1 cellular context compared by ENCODE assay signal in genomic region chr17:81097134-81097942, GRCh38.
A peak's percentile ranks its signal among the peaks of the same experiment; 100 is the strongest.
TF ChIP-seq lines count a peak whose summit lies in the region.

No MANE protein-coding gene starts in this region.

TF ChIP-seq in HepG2, 621 proteins besides CTCF, POLR2A, EP300 and RAD21 (continued from another document and continues in another):
- TF ChIP-seq IRF1 (CRISPR knock-in tag; IDR thresholded peaks at IDR 0.05; ENCODE audit: low read depth) (no peak), RFXANK (CRISPR knock-in tag; IDR thresholded peaks at IDR 0.05) (no peak), ZNF652 (CRISPR knock-in tag; IDR thresholded peaks at IDR 0.05; ENCODE audit: borderline replicate concordance, low read depth) (no peak), ETV6 (CRISPR knock-in tag; conservative IDR thresholded peaks at IDR 0.05) (no peak), ZBED4 (CRISPR knock-in tag; IDR thresholded peaks at IDR 0.05; ENCODE audit: borderline replicate concordance) (peak; percentile 42; the same call in 1 of the 2 replicates), RFX3 (CRISPR knock-in tag; IDR thresholded peaks at IDR 0.05) (no peak), SKIL (CRISPR knock-in tag; IDR thresholded peaks at IDR 0.05; ENCODE audit: borderline replicate concordance) (no peak), RBM39 (IDR thresholded peaks at IDR 0.05; ENCODE audit: low read depth, low read length, poor library complexity, severe bottlenecking) (no peak), ZNF3 (CRISPR knock-in tag; IDR thresholded peaks at IDR 0.05) (no peak), ZBTB1 (CRISPR knock-in tag; IDR thresholded peaks at IDR 0.05; ENCODE audit: borderline replicate concordance) (no peak), ZFX (CRISPR knock-in tag; IDR thresholded peaks at IDR 0.05; ENCODE audit: low read depth) (peak; percentile 56; the same call in 1 of the 2 replicates), HOXA3 (CRISPR knock-in tag; IDR thresholded peaks at IDR 0.05) (peak; percentile 43; the same call in 1 of the 2 replicates), MAFF (IDR thresholded peaks at IDR 0.05; ENCODE audit: low read depth, low read length) (peak; percentile 15; the same call in 1 of the 2 replicates), ATF1 (CRISPR knock-in tag; IDR thresholded peaks at IDR 0.05) (no peak), ZXDC (CRISPR knock-in tag; IDR thresholded peaks at IDR 0.05) (no peak), TGIF2 (CRISPR knock-in tag; IDR thresholded peaks at IDR 0.05) (no peak), ZNF564 (CRISPR knock-in tag; IDR thresholded peaks at IDR 0.05) (no peak), ZNF224 (CRISPR knock-in tag; IDR thresholded peaks at IDR 0.05) (no peak), ZBTB37 (CRISPR knock-in tag; IDR thresholded peaks at IDR 0.05) (no peak), ZNF782 (CRISPR knock-in tag; IDR thresholded peaks at IDR 0.05; ENCODE audit: borderline replicate concordance) (peak; percentile 67; the same call in 1 of the 2 replicates), THRA (CRISPR knock-in tag; IDR thresholded peaks at IDR 0.05; ENCODE audit: borderline replicate concordance) (0 out of 2 replicates have a peak, but pooled peaks have one; percentile 66), ZBTB4 (CRISPR knock-in tag; IDR thresholded peaks at IDR 0.05; ENCODE audit: borderline replicate concordance) (no peak), SAP130 (CRISPR knock-in tag; IDR thresholded peaks at IDR 0.05; ENCODE audit: low read depth) (peak; percentile 61; the same call in 1 of the 2 replicates), KDM1A (CRISPR knock-in tag; IDR thresholded peaks at IDR 0.05) (no peak), ZNF776 (CRISPR knock-in tag; IDR thresholded peaks at IDR 0.05) (no peak), ZNF576 (CRISPR knock-in tag; IDR thresholded peaks at IDR 0.05) (no peak), ZNF546 (CRISPR knock-in tag; conservative IDR thresholded peaks at IDR 0.05) (no peak), CBFB (CRISPR knock-in tag; IDR thresholded peaks at IDR 0.05) (peak; percentile 34; the same call in 1 of the 2 replicates), ARID3A (IDR thresholded peaks at IDR 0.05; ENCODE audit: low read depth, low read length) (no peak), ZUFSP (CRISPR knock-in tag; IDR thresholded peaks at IDR 0.05; ENCODE audit: borderline replicate concordance) (no peak), PRMT3 (CRISPR knock-in tag; IDR thresholded peaks at IDR 0.05; ENCODE audit: borderline replicate concordance, low read depth) (no peak), GATAD2A (CRISPR knock-in tag; IDR thresholded peaks at IDR 0.05) (peak; percentile 29; the same call in 1 of the 2 replicates), KLF15 (CRISPR knock-in tag; IDR thresholded peaks at IDR 0.05; ENCODE audit: borderline replicate concordance) (no peak), MXD1 (CRISPR knock-in tag; IDR thresholded peaks at IDR 0.05) (no peak), ZBTB34 (CRISPR knock-in tag; IDR thresholded peaks at IDR 0.05) (no peak), ZNF780A (CRISPR knock-in tag; IDR thresholded peaks at IDR 0.05) (no peak)
